1 cellular context compared by ENCODE assay signal in the genomic region with DNA sequence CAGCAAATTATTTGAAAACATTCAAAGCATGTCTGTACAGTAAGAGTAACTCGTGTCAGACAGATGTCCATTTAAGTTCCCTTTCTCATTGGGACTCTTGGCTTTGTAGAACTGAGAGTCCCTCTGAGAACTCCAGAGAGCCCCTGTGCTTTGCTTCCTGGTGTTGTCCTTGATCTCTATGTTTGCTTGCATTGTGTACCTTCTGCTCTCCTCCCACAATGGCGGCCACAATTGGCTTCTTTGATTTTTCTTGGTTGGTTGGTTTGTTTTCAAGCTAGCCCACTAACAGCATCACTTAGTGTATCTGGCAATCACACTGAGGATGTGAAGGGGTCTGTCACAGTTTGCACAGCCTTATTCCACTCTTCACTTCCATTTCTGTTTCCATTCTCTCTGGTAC.
TF ChIP-seq lines count a peak whose summit lies in the region.

No MANE protein-coding gene starts in this region.

TF ChIP-seq in HepG2, 621 proteins besides CTCF, POLR2A, EP300 and RAD21 (continued from another document):
- TF ChIP-seq, protein P1, sequence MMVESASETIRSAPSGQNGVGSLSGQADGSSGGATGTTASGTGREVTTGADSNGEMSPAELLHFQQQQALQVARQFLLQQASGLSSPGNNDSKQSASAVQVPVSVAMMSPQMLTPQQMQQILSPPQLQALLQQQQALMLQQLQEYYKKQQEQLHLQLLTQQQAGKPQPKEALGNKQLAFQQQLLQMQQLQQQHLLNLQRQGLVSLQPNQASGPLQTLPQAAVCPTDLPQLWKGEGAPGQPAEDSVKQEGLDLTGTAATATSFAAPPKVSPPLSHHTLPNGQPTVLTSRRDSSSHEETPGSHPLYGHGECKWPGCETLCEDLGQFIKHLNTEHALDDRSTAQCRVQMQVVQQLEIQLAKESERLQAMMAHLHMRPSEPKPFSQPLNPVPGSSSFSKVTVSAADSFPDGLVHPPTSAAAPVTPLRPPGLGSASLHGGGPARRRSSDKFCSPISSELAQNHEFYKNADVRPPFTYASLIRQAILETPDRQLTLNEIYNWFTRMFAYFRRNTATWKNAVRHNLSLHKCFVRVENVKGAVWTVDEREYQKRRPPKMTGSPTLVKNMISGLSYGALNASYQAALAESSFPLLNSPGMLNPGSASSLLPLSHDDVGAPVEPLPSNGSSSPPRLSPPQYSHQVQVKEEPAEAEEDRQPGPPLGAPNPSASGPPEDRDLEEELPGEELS (CRISPR knock-in tag; IDR thresholded peaks at IDR 0.05): 0 out of 2 replicates have a peak, but pooled peaks have one; percentile 23
- TF ChIP-seq ZNF550 (CRISPR knock-in tag; IDR thresholded peaks at IDR 0.05; ENCODE audit: borderline replicate concordance) (no peak), ZNF317 (CRISPR knock-in tag; IDR thresholded peaks at IDR 0.05) (no peak), MBNL3 (CRISPR knock-in tag; conservative IDR thresholded peaks at IDR 0.05) (no peak), ZNF780A (CRISPR knock-in tag; IDR thresholded peaks at IDR 0.05) (no peak), ZNF850 (CRISPR knock-in tag; conservative IDR thresholded peaks at IDR 0.05) (no peak), RBM39 (IDR thresholded peaks at IDR 0.05; ENCODE audit: low read depth, low read length, poor library complexity, severe bottlenecking) (no peak), MED13 (CRISPR knock-in tag; IDR thresholded peaks at IDR 0.05) (no peak), SP5 (CRISPR knock-in tag; IDR thresholded peaks at IDR 0.05; ENCODE audit: borderline replicate concordance, low read depth) (0 out of 2 replicates have a peak, but pooled peaks have one; percentile 23), MYNN (CRISPR knock-in tag; IDR thresholded peaks at IDR 0.05; ENCODE audit: low read depth) (no peak), BCL6 (CRISPR knock-in tag; IDR thresholded peaks at IDR 0.05) (peak; percentile 67), SIX4 (CRISPR knock-in tag; IDR thresholded peaks at IDR 0.05) (no peak), JDP2 (CRISPR knock-in tag; IDR thresholded peaks at IDR 0.05; ENCODE audit: borderline replicate concordance) (no peak), HOXA3 (CRISPR knock-in tag; IDR thresholded peaks at IDR 0.05) (no peak; the same call in 1 of the 2 replicates), ZNF343 (CRISPR knock-in tag; IDR thresholded peaks at IDR 0.05) (no peak), TEF (CRISPR knock-in tag; IDR thresholded peaks at IDR 0.05) (no peak), GATAD1 (CRISPR knock-in tag; IDR thresholded peaks at IDR 0.05) (no peak), ZFP82 (CRISPR knock-in tag; IDR thresholded peaks at IDR 0.05; ENCODE audit: borderline replicate concordance) (no peak), GPN1 (CRISPR knock-in tag; IDR thresholded peaks at IDR 0.05; ENCODE audit: borderline replicate concordance) (no peak), FOXO1 (CRISPR knock-in tag; IDR thresholded peaks at IDR 0.05) (0 out of 2 replicates have a peak, but pooled peaks have one; percentile 13), FOXP1 (IDR thresholded peaks at IDR 0.05) (no peak), FOXP1 (CRISPR knock-in tag; IDR thresholded peaks at IDR 0.05) (0 out of 2 replicates have a peak, but pooled peaks have one; percentile 20), SOX13 (IDR thresholded peaks at IDR 0.05) (no peak), SOX13 (CRISPR knock-in tag; conservative IDR thresholded peaks at IDR 0.05 in 1 of 2, IDR thresholded peaks at IDR 0.05 in 1 of 2) (peak in 1 of 2 experiments; percentile 57; a peak in 2 of 4 replicates), KAT2B (IDR thresholded peaks at IDR 0.05; ENCODE audit: borderline replicate concordance, low read depth, low read length) (no peak), ZFP91 (CRISPR knock-in tag; IDR thresholded peaks at IDR 0.05; ENCODE audit: borderline replicate concordance) (no peak), NKX3-1 (CRISPR knock-in tag; IDR thresholded peaks at IDR 0.05) (no peak), ZNF644 (CRISPR knock-in tag; IDR thresholded peaks at IDR 0.05; ENCODE audit: low read depth) (peak; percentile 97), ZNF496 (CRISPR knock-in tag; IDR thresholded peaks at IDR 0.05; ENCODE audit: insufficient replicate concordance) (no peak), RARA (CRISPR knock-in tag; IDR thresholded peaks at IDR 0.05) (peak; percentile 41; the same call in 1 of the 2 replicates), SOX5 (CRISPR knock-in tag; IDR thresholded peaks at IDR 0.05; ENCODE audit: borderline replicate concordance) (peak; percentile 42; the same call in 1 of the 2 replicates), RCOR2 (CRISPR knock-in tag; IDR thresholded peaks at IDR 0.05) (no peak), NFKB2 (CRISPR knock-in tag; IDR thresholded peaks at IDR 0.05; ENCODE audit: borderline replicate concordance) (no peak), HNRNPH1 (optimal IDR thresholded peaks at IDR 0.05; ENCODE audit: low read depth, low read length) (no peak), MTERF4 (CRISPR knock-in tag; IDR thresholded peaks at IDR 0.05) (no peak)
- TF ChIP-seq, protein P2, sequence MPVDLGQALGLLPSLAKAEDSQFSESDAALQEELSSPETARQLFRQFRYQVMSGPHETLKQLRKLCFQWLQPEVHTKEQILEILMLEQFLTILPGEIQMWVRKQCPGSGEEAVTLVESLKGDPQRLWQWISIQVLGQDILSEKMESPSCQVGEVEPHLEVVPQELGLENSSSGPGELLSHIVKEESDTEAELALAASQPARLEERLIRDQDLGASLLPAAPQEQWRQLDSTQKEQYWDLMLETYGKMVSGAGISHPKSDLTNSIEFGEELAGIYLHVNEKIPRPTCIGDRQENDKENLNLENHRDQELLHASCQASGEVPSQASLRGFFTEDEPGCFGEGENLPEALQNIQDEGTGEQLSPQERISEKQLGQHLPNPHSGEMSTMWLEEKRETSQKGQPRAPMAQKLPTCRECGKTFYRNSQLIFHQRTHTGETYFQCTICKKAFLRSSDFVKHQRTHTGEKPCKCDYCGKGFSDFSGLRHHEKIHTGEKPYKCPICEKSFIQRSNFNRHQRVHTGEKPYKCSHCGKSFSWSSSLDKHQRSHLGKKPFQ (CRISPR knock-in tag; IDR thresholded peaks at IDR 0.05; ENCODE audit: insufficient replicate concordance): no peak
- TF ChIP-seq, protein P3, sequence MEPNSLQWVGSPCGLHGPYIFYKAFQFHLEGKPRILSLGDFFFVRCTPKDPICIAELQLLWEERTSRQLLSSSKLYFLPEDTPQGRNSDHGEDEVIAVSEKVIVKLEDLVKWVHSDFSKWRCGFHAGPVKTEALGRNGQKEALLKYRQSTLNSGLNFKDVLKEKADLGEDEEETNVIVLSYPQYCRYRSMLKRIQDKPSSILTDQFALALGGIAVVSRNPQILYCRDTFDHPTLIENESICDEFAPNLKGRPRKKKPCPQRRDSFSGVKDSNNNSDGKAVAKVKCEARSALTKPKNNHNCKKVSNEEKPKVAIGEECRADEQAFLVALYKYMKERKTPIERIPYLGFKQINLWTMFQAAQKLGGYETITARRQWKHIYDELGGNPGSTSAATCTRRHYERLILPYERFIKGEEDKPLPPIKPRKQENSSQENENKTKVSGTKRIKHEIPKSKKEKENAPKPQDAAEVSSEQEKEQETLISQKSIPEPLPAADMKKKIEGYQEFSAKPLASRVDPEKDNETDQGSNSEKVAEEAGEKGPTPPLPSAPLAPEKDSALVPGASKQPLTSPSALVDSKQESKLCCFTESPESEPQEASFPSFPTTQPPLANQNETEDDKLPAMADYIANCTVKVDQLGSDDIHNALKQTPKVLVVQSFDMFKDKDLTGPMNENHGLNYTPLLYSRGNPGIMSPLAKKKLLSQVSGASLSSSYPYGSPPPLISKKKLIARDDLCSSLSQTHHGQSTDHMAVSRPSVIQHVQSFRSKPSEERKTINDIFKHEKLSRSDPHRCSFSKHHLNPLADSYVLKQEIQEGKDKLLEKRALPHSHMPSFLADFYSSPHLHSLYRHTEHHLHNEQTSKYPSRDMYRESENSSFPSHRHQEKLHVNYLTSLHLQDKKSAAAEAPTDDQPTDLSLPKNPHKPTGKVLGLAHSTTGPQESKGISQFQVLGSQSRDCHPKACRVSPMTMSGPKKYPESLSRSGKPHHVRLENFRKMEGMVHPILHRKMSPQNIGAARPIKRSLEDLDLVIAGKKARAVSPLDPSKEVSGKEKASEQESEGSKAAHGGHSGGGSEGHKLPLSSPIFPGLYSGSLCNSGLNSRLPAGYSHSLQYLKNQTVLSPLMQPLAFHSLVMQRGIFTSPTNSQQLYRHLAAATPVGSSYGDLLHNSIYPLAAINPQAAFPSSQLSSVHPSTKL (CRISPR knock-in tag; IDR thresholded peaks at IDR 0.05): 0 out of 2 replicates have a peak, but pooled peaks have one; percentile 7
- TF ChIP-seq, protein P4, sequence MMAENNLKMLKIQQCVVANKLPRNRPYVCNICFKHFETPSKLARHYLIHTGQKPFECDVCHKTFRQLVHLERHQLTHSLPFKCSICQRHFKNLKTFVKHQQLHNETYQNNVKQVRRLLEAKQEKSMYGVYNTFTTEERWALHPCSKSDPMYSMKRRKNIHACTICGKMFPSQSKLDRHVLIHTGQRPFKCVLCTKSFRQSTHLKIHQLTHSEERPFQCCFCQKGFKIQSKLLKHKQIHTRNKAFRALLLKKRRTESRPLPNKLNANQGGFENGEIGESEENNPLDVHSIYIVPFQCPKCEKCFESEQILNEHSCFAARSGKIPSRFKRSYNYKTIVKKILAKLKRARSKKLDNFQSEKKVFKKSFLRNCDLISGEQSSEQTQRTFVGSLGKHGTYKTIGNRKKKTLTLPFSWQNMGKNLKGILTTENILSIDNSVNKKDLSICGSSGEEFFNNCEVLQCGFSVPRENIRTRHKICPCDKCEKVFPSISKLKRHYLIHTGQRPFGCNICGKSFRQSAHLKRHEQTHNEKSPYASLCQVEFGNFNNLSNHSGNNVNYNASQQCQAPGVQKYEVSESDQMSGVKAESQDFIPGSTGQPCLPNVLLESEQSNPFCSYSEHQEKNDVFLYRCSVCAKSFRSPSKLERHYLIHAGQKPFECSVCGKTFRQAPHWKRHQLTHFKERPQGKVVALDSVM (CRISPR knock-in tag; IDR thresholded peaks at IDR 0.05): no peak
